34 cellular contexts compared by ENCODE assay signal in the genomic region with DNA sequence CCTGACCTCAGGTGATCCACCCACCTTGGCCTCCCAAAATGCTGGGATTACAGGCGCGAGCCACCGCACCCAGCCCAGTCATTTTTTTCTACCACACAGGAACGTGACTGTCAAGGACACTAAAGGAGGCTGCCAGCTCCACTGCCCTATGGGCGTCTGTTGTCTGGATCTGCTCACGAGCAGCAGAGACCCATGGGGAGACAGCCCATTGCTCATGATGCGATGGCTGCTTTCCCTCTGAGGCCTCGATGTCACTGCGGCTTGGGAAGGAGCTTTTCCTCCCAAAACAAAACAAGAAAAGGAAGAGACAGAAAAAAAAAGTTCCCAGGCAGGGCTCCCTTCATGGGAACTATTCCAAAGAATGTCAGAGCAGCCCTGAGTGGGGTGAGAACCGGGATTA.
"Had no signal": no experiment of that assay in that cellular context is flagged by ENCODE, and none has a peak within 500 bp of the region (broad histone marks: within the 10 kb centered on the region; RNA-seq: fewer than 3 reads in every experiment).

No MANE protein-coding gene starts in this region.

- H3K36me3 Mint-ChIP-seq: activated CD4-positive, alpha-beta memory T cell treated with anti-CD3 and anti-CD28 coated beads for 36 hours; activated naive CD4-positive, alpha-beta T cell treated with anti-CD3 and anti-CD28 coated beads, Interleukin-2, amount 10 ng/mL, durations not matched to agents 7 days and 5 days; activated naive CD8-positive, alpha-beta T cell had no signal

- H3K27ac ChIP-seq: Peyer's patch, VCaP had no signal

- H3K4me3 Mint-ChIP-seq: activated B cell treated with CpG ODN at 0.5 μM for 24 hours; activated CD4-positive, alpha-beta memory T cell treated with anti-CD3 and anti-CD28 coated beads for 36 hours; activated naive CD4-positive, alpha-beta T cell treated with anti-CD3 and anti-CD28 coated beads, Interleukin-2, amount 10 ng/mL, durations not matched to agents 7 days and 5 days; activated naive CD8-positive, alpha-beta T cell; activated naive CD8-positive, alpha-beta T cell treated with anti-CD3 and anti-CD28 coated beads, Interleukin-2, amount 50 U/mL, for 24 hours; brain had no signal

- DNase-seq: activated B cell treated with CpG ODN at 0.5 μM for 24 hours; activated CD4-positive, alpha-beta memory T cell treated with anti-CD3 and anti-CD28 coated beads for 36 hours; activated CD4-positive, alpha-beta T cell treated with anti-CD3 and anti-CD28 coated beads for 4 hours; activated CD4-positive, alpha-beta T cell treated with anti-CD3 and anti-CD28 coated beads, Interleukin-2, amount 50 U/mL, for 1 hour; activated CD4-positive, CD25-positive, alpha-beta regulatory T cell treated with anti-CD3 and anti-CD28 coated beads, Interleukin-2, amount 50 U/mL, for 72 hours; activated CD8-positive, alpha-beta memory T cell treated with anti-CD3 and anti-CD28 coated beads, Interleukin-2, amount 50 U/mL, for 4 hours; activated effector memory CD4-positive, alpha-beta T cell treated with Interleukin-2 at 50 U/mL for 16 hours; activated naive CD4-positive, alpha-beta T cell treated with anti-CD3 and anti-CD28 coated beads, Interleukin-2, amount 10 ng/mL, durations not matched to agents 7 days and 5 days; activated naive CD8-positive, alpha-beta T cell treated with anti-CD3 and anti-CD28 coated beads, Interleukin-2, amount 50 U/mL, for 24 hours; activated T-cell treated with anti-CD3 and anti-CD28 coated beads for 4 hours; activated T-cell treated with anti-CD3 and anti-CD28 coated beads, Interleukin-2, amount 50 U/mL, for 48 hours; anterior cingulate cortex; Kasumi-1; KG1; MG63; NCI-H1048; NCI-H1105 treated with DMSO at 0.1 percent for 48 hours; NCI-H1436; NCI-H1694; NCI-H2029; NCI-H345; NCI-H524 treated with DMSO at 0.1 percent for 48 hours; NCI-H748 treated with DMSO at 0.1 percent for 48 hours; NK-92 treated with Interleukin-12 subunit alpha and Interleukin-12 subunit beta, amount 100 ng/mL, for 24 hours; PC-3; Peyer's patch; RPMI8226; SW 1271; T-helper 1 cell; T-helper 2 cell; T-helper 9 cell had no signal

- H3K27me3 ChIP-seq: MG63, Peyer's patch had no signal

- ATAC-seq: activated naive CD8-positive, alpha-beta T cell treated with anti-CD3 and anti-CD28 coated beads, Interleukin-2, amount 50 U/mL, for 24 hours; PC-3 had no signal

- H3K4me1 Mint-ChIP-seq: activated B cell treated with CpG ODN at 0.5 μM for 24 hours; activated naive CD4-positive, alpha-beta T cell treated with anti-CD3 and anti-CD28 coated beads, Interleukin-2, amount 10 ng/mL, durations not matched to agents 7 days and 5 days; activated naive CD8-positive, alpha-beta T cell treated with anti-CD3 and anti-CD28 coated beads, Interleukin-2, amount 50 U/mL, for 24 hours had no signal

- H3K27ac Mint-ChIP-seq: activated B cell treated with CpG ODN at 0.5 μM for 24 hours; activated CD4-positive, alpha-beta memory T cell treated with anti-CD3 and anti-CD28 coated beads for 36 hours; activated naive CD4-positive, alpha-beta T cell treated with anti-CD3 and anti-CD28 coated beads, Interleukin-2, amount 10 ng/mL, durations not matched to agents 7 days and 5 days; activated naive CD8-positive, alpha-beta T cell; activated naive CD8-positive, alpha-beta T cell treated with anti-CD3 and anti-CD28 coated beads, Interleukin-2, amount 50 U/mL, for 24 hours; brain had no signal

- H3K9me3 Mint-ChIP-seq: activated B cell treated with CpG ODN at 0.5 μM for 24 hours; activated CD4-positive, alpha-beta memory T cell treated with anti-CD3 and anti-CD28 coated beads for 36 hours; activated naive CD4-positive, alpha-beta T cell treated with anti-CD3 and anti-CD28 coated beads, Interleukin-2, amount 10 ng/mL, durations not matched to agents 7 days and 5 days; activated naive CD8-positive, alpha-beta T cell treated with anti-CD3 and anti-CD28 coated beads, Interleukin-2, amount 50 U/mL, for 24 hours; brain had no signal

- H3K27me3 Mint-ChIP-seq: activated naive CD8-positive, alpha-beta T cell; brain had no signal

- H3K4me3 ChIP-seq: MG63, Peyer's patch had no signal
